8 cellular contexts compared by ENCODE assay signal in the genomic region with DNA sequence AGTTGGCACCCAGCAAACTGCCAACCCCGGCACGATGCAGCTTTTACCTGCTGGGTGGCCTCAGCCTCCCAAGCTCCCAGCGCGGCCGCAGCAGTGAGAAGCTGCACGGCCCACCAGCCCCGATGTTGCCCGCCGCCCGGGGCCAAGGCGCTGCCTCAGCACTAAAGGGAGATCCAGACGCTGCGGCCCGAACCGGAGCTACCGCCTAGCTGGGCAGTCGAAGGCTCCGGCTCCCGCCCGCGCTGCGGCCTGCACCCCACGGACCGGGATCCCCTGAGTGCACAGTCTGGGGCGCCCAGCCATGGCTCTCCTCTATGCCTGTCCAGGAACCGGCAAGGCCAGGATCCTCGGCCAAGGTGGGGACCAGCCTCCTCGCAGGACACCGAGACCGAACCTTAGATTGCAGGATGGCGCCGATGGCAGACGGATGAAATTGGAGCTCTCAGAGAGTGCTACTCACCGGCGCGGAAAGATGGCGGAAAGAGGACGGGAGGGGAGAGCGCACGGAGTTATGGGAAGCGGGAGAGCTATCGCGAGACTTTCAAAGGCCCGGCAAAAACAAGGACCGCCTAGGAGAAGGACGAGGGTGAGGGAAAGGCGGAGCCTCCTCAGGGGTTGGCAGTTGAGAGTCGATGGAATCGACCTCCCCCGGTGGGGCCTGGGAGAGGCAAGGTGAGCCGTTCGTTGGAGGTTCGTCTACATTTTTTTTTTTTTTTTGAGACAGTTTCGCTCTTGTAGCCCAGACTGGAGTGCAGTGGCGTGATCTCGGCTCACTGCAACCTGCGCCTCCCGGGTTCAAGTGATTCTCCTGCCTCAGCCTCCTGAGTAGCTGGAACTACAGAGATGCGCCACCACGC. TPM values are rescaled to one million over a fixed set of nuclear protein-coding genes. Genes with fewer than 3 reads are reported as not detected.
DNase-seq lines count a peak whose midpoint lies in the region; ATAC-seq, FAIRE-seq and TF ChIP-seq lines count a peak whose summit lies in the region.

Gene RPS15A (minus strand): TSS at position 485 of the 857 bp plus-strand sequence. CDS start 1,221 bp downstream, outside the sequence.

- 3 to 4% (median 3%) methylated on average over 53 to 60 of the region's 60 CpGs for WGBS in adipose tissue, 3 donors

- H3K4me3 Mint-ChIP-seq in T-cell (peak within 1 kb of the TSS; percentile 90 to 97 (median 96)), type B pancreatic cell (peak within 1 kb of the TSS; percentile 93)

- FAIRE-seq in GM12891 (lab: Jason Lieb, UNC), result peak; percentile 77

- peak; percentile 86 for ATAC-seq in HG02840 (IDR thresholded peaks at IDR 0.05; ENCODE audit: low FRiP score, unreplicated experiment)
- peak; percentile 97 to 99 (median 98) for ATAC-seq in T-cell (replicated peaks in 1 of 4)

- H3K27ac Mint-ChIP-seq in T-cell, result peak within 1 kb of the TSS; percentile 83 to 93
- H3K27ac Mint-ChIP-seq in type B pancreatic cell, result peak within 1 kb of the TSS; percentile 94

- TF ChIP-seq CTCF in type B pancreatic cell (conservative IDR thresholded peaks at IDR 0.05), result no peak

- H3K27me3 Mint-ChIP-seq in T-cell (no peaks in the 10 kb centered on the region), type B pancreatic cell (no peaks in the 10 kb centered on the region)

- H3K4me1 Mint-ChIP-seq in T-cell, result peaks cover 51 to 52% (median 52%) of the 10 kb centered on the region in 3 donors
- H3K4me1 Mint-ChIP-seq in type B pancreatic cell (ENCODE audit: unreplicated experiment), result peaks cover 40% of the 10 kb centered on the region

- DNase-seq in GM12891 (ENCODE audit: insufficient read length, low spot score) (peak; percentile 95), NCI-H1436 treated with DMSO at 0.1 percent for 48 hours (lab: John Stamatoyannopoulos, UW) (peak; percentile 82), T-cell (peak; percentile 79 to 96 (median 93)), cardiac septum (ENCODE audit: low spot score) (peak; percentile 97), pons (ENCODE audit: low spot score) (peak; percentile 97), type B pancreatic cell (ENCODE audit: extremely low spot score, unreplicated experiment) (peak; percentile 88)

- intact Hi-C loops in cardiac septum (cut with DNase I), result loop anchor here (1.0 to 5.0 kb wide), 2 partner anchors 11 to 727 kb away; partner anchors contain the start of gene ARL6IP1

- CTCF ChIA-PET in T-cell (lab: Charles Lee), result interaction anchor here (0.5 to 7.1 kb wide), 9 partner anchors 9 to 932 kb away, joined by 3 to 86 read pairs (median 4); partner anchors contain the start of genes ARL6IP1 (in 1 of the 2) and COQ7 (in 1 of the 2)

- peaks cover 51% of the 10 kb centered on the region for H3K36me3 Mint-ChIP-seq in T-cell
- H3K36me3 Mint-ChIP-seq in type B pancreatic cell, result peaks cover 55% of the 10 kb centered on the region

- no peaks in the 10 kb centered on the region for H3K9me3 Mint-ChIP-seq in T-cell
- H3K9me3 Mint-ChIP-seq in type B pancreatic cell, result no peaks in the 10 kb centered on the region

- H3K27ac ChIP-seq in adipose tissue (ENCODE audit: low read depth, low read length), result no peak within 1 kb of the TSS

- TF ChIP-seq POLR2A in GM12891 (IDR thresholded peaks at IDR 0.05; ENCODE audit: low read depth, low read length), result peak; percentile 99

- POLR2A ChIA-PET in T-cell (lab: Charles Lee), result interaction anchor here (0.6 to 1.5 kb wide), 7 partner anchors 11 to 765 kb away, joined by 3 to 42 read pairs (median 4); partner anchors contain the start of genes ARL6IP1 (in 2 of the 2), COQ7 (in 1 of the 2) and VPS35L (in 1 of the 2)

TF ChIP-seq in GM12891, 5 proteins besides CTCF, POLR2A, EP300 and RAD21:
- TF ChIP-seq PAX5 (IDR thresholded peaks at IDR 0.05; ENCODE audit: insufficient read depth, low read length, severe bottlenecking), result no peak
- TF ChIP-seq POU2F2 (IDR thresholded peaks at IDR 0.05; ENCODE audit: low read depth, low read length), result peak; percentile 74
- TF ChIP-seq SPI1 (IDR thresholded peaks at IDR 0.05; ENCODE audit: low read depth, low read length), result no peak
- peak; percentile 98 for TF ChIP-seq TAF1 (IDR thresholded peaks at IDR 0.05; ENCODE audit: low read depth, low read length)
- peak; percentile 99 for TF ChIP-seq POLR2AphosphoS5 (IDR thresholded peaks at IDR 0.05; ENCODE audit: low read depth, low read length)

RNA-seq across cellular contexts. Expression of gene RPS15A, which starts in this region (rescaled TPM):
- polyA plus RNA-seq in GM12891 (2012; ENCODE audit: low read depth, missing spikeins), result 6,481 TPM
- total RNA-seq in T-cell (1,000 to 10,000 TPM; 2,862 to 3,462 (median 2,982) TPM), cardiac septum (510 TPM), type B pancreatic cell (ENCODE audit: low replicate concordance) (1,687 and 1,807 TPM in 2 replicates)
- polyA plus RNA-seq in adipose tissue, result 1,000 to 10,000 TPM; 2,575 to 6,839 (median 3,547) TPM
